Comparison of ENCODE assay signal across 10 cellular contexts in genomic region chr3:52088445-52089367, GRCh38. TPM values are rescaled to one million over a fixed set of nuclear protein-coding genes. Genes with fewer than 3 reads are reported as not detected.
DNase-seq lines count a peak whose midpoint lies in the region; ATAC-seq and TF ChIP-seq lines count a peak whose summit lies in the region.
"Had no signal": no experiment of that assay in that cellular context is flagged by ENCODE, and none has a peak within 500 bp of the region (broad histone marks: within the 10 kb centered on the region; RNA-seq: fewer than 3 reads in every experiment).

No MANE protein-coding gene starts in this region.

- WGBS in endodermal cell (ENCODE audit: insufficient coverage in 1 of 2, insufficient read length in 1 of 2), 2 experiments, result 89 to 90% methylated on average over 14 to 17 of the region's 17 CpGs

- H3K9me3 Mint-ChIP-seq in endodermal cell (no peaks in the 10 kb centered on the region), nephron (no peaks in the 10 kb centered on the region)
- H3K9me3 Mint-ChIP-seq: memory B cell had no signal

- H3K36me3 Mint-ChIP-seq in endodermal cell (ENCODE audit: low read depth), result no peaks in the 10 kb centered on the region
- H3K36me3 Mint-ChIP-seq in nephron (ENCODE audit: low read depth), result no peaks in the 10 kb centered on the region
- H3K36me3 Mint-ChIP-seq: memory B cell had no signal

- TF ChIP-seq CTCF in endodermal cell (conservative IDR thresholded peaks at IDR 0.05) (no peak), nephron (IDR thresholded peaks at IDR 0.05; ENCODE audit: unreplicated experiment in 3 of 3) (no peak)

- DNase-seq in EL (peak; percentile 86), NOMO-1 treated with DMSO at 0.1 percent for 48 hours (lab: John Stamatoyannopoulos, UW; ENCODE audit: unreplicated experiment) (peak; percentile 71), endodermal cell (no peak), ureter (ENCODE audit: low spot score) (no peak), NCI-H2081 (lab: John Stamatoyannopoulos, UW) (no peak), T-helper 1 cell (no peak)
- DNase-seq: MM.1S had no signal

- no peak overlapping the region for H3K4me3 ChIP-seq in endodermal cell (ENCODE audit: low read length)

- no peak overlapping the region for H3K9ac ChIP-seq in endodermal cell (ENCODE audit: extremely low read depth, low read length, poor library complexity, severe bottlenecking)

- H3K36me3 ChIP-seq in endodermal cell (ENCODE audit: control insufficient read depth, insufficient read depth, low read length), result peaks cover 2% of the 10 kb centered on the region

- H3K27ac Mint-ChIP-seq in endodermal cell (no peak overlapping the region), nephron (peak overlapping the region; percentile 94 to 99 (median 96))
- H3K27ac Mint-ChIP-seq: memory B cell had no signal

- H3K9me3 ChIP-seq in endodermal cell (ENCODE audit: control insufficient read depth, low read length), result no peaks in the 10 kb centered on the region

- H3K27me3 Mint-ChIP-seq in endodermal cell (ENCODE audit: insufficient read depth), result no peaks in the 10 kb centered on the region
- H3K27me3 Mint-ChIP-seq in nephron (ENCODE audit: low read depth), result peaks cover 9% of the 10 kb centered on the region
- H3K27me3 Mint-ChIP-seq: memory B cell had no signal

- H3K4me1 ChIP-seq in endodermal cell (ENCODE audit: control insufficient read depth, insufficient read depth, low read length), result peaks cover 23% of the 10 kb centered on the region

- H3K4me3 Mint-ChIP-seq in endodermal cell, result no peak overlapping the region
- peak overlapping the region in 2 of 3 experiments; percentile 21 to 65 for H3K4me3 Mint-ChIP-seq in nephron
- H3K4me3 Mint-ChIP-seq: memory B cell had no signal

- H3K4me1 Mint-ChIP-seq in endodermal cell (peaks cover 27% of the 10 kb centered on the region), nephron (peaks cover 76% of the 10 kb centered on the region)

- H3K27me3 ChIP-seq in endodermal cell (ENCODE audit: control insufficient read depth, insufficient read depth, low read length, poor library complexity, severe bottlenecking), result no peaks in the 10 kb centered on the region

- peak overlapping the region; percentile 11 for H3K27ac ChIP-seq in endodermal cell (ENCODE audit: low read depth, low read length)

- ATAC-seq in HG03097 (IDR thresholded peaks at IDR 0.05; ENCODE audit: low FRiP score, unreplicated experiment), result no peak

RNA-seq across cellular contexts. Expression of gene DUSP7, which starts 32.3 kb away (rescaled TPM):
- total RNA-seq in endodermal cell, result 10 to 100 TPM; 14.2 to 16.7 TPM
- polyA plus RNA-seq in endodermal cell (2013, experiment 1 of 2), result 11.4 TPM
- polyA plus RNA-seq in endodermal cell (2013, experiment 2 of 2), result 9.9 TPM
- total RNA-seq in ureter, result 22.2 TPM

Comparison
In these comparisons a context has a peak if more than half of its experiments do, and no peak if none do; other contexts are left out.
1. DNase-seq: peak in EL (single experiment) and NOMO-1 treated with DMSO at 0.1 percent for 48 hours (single experiment); none in endodermal cell (single experiment), ureter (single experiment), NCI-H2081 (0 of 2) and T-helper 1 cell (0 of 5).